ENCODE assay signal across 19 cellular contexts in the genomic region with DNA sequence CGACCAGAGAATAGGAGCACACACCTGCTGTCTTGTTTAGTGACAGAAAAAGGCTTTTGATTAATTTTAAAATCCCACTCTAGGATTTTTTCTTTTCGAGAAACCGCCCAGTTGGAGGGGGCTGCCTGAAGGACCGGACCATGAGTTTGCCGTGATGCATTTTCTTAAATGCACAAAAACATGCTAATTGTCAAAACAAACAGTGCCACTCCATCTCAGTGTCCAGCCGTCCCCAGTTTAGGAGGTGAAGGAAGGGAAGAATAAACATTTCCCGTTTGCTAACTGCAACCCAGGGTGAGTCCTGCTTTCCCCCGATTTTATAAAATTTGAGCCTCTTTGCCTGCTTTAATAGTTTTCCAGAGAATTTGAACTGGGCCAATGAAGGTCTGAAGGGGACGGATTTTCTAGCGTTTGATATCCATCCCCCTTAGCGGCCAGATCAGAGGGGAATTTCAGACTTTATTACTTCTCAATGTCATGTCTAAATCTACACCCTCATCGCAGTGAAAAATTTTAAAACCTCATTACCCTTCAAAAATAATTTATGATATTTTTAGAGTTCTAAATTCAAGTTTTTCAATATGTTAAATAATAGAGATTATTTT. TPM values are rescaled to one million over a fixed set of nuclear protein-coding genes. Genes with fewer than 3 reads are reported as not detected.
DNase-seq lines count a peak whose midpoint lies in the region; ATAC-seq and TF ChIP-seq lines count a peak whose summit lies in the region.
"Had no signal": no experiment of that assay in that cellular context is flagged by ENCODE, and none has a peak within 500 bp of the region (broad histone marks: within the 10 kb centered on the region; RNA-seq: fewer than 3 reads in every experiment).

No MANE protein-coding gene starts in this region.

- no peaks in the 10 kb centered on the region for H3K36me3 Mint-ChIP-seq in natural killer cell treated with Interleukin-12 subunit alpha and Interleukin-12 subunit beta and Interleukin-15 and Interleukin-18, amount 100 ng/mL, for 72 hours
- H3K36me3 Mint-ChIP-seq in natural killer cell (no peaks in the 10 kb centered on the region), neural progenitor cell (no peaks in the 10 kb centered on the region)

- H3K4me3 ChIP-seq in cardiac fibroblast (replicated peaks in 1 of 2; ENCODE audit: low read depth in 2 of 2, low read length in 2 of 2) (peak overlapping the region; percentile 21 to 87), neural progenitor cell (no peak overlapping the region)
- H3K4me3 ChIP-seq: left lung had no signal

- no peak overlapping the region for H2AFZ ChIP-seq in neural progenitor cell (replicated peaks)

- H3K9ac ChIP-seq in neural progenitor cell, result no peak overlapping the region

- H3K9me3 Mint-ChIP-seq in natural killer cell treated with Interleukin-12 subunit alpha and Interleukin-12 subunit beta and Interleukin-15 and Interleukin-18, amount 100 ng/mL, for 72 hours, result no peaks in the 10 kb centered on the region
- H3K9me3 Mint-ChIP-seq in natural killer cell (no peaks in the 10 kb centered on the region), neural progenitor cell (no peaks in the 10 kb centered on the region)
- H3K9me3 Mint-ChIP-seq: activated T-helper 1 cell treated with anti-CD3 and anti-CD28 coated beads, Interleukin-12 subunit alpha, Interleukin-12 subunit beta, Interleukin-2, Interleukin-4 antibody, amounts not matched to agents 30 ng/mL and 10 ng/mL and 1 ng/mL, durations not matched to agents 14 hours and 24 hours and 36 hours; T-helper 2 cell treated with Interferon-gamma antibody and Interleukin-4, amounts not matched to agents 5 μg/mL and 100 μg/mL, for 36 hours had no signal

- peaks cover 100% of the 10 kb centered on the region for H3K27me3 ChIP-seq in neural progenitor cell

- intact Hi-C loops in natural killer cell (cut with micrococcal nuclease), result no loop called here

- peak; percentile 16 for DNase-seq in natural killer cell treated with Interleukin-12 subunit alpha and Interleukin-12 subunit beta and Interleukin-15 and Interleukin-18, amount 100 ng/mL, for 72 hours (ENCODE audit: low spot score)
- DNase-seq in natural killer cell (no peak), cardiac fibroblast (ENCODE audit: low read depth in 2 of 2) (peak in 1 of 2 donors; percentile 17), left kidney (ENCODE audit: low read depth, low spot score) (peak; percentile 36), neural progenitor cell (ENCODE audit: low spot score) (no peak), NCI-H524 treated with DMSO at 0.1 percent for 48 hours (lab: John Stamatoyannopoulos, UW) (no peak), NCI-H1105 treated with DMSO at 0.1 percent for 48 hours (lab: John Stamatoyannopoulos, UW) (no peak)
- no peak for DNase-seq in activated CD8-positive, alpha-beta memory T cell treated with anti-CD3 and anti-CD28 coated beads, Interleukin-2, amount 50 U/mL, for 48 hours
- DNase-seq: activated CD4-positive, alpha-beta T cell treated with anti-CD3 and anti-CD28 coated beads, Interleukin-2, amount 50 U/mL, for 1 hour; DMS 273 treated with DMSO at 0.1 percent for 48 hours; effector memory CD4-positive, alpha-beta T cell; glutamatergic neuron; HCEC 1CT; left lung; NCI-H2029 treated with DMSO at 0.1 percent for 48 hours; NCI-H748 treated with DMSO at 0.1 percent for 48 hours had no signal

- no peaks in the 10 kb centered on the region for H3K36me3 ChIP-seq in neural progenitor cell
- H3K36me3 ChIP-seq: left lung had no signal

- peaks cover 21% of the 10 kb centered on the region for H3F3A ChIP-seq in neural progenitor cell (ENCODE audit: low read depth)

- H3K4me1 ChIP-seq in neural progenitor cell, result peaks cover 23% of the 10 kb centered on the region

- no peaks in the 10 kb centered on the region for H3K9me3 ChIP-seq in neural progenitor cell (ENCODE audit: low read depth)
- H3K9me3 ChIP-seq: left lung had no signal

- no peaks in the 10 kb centered on the region for H3K79me2 ChIP-seq in neural progenitor cell (ENCODE audit: low read depth)

- H3K4me2 ChIP-seq in neural progenitor cell, result no peak overlapping the region

- H3K27ac ChIP-seq in neural progenitor cell, result no peak overlapping the region
- H3K27ac ChIP-seq: left lung had no signal

- no peak overlapping the region for H3K27ac Mint-ChIP-seq in natural killer cell treated with Interleukin-12 subunit alpha and Interleukin-12 subunit beta and Interleukin-15 and Interleukin-18, amount 100 ng/mL, for 72 hours
- H3K27ac Mint-ChIP-seq in natural killer cell (no peak overlapping the region), neural progenitor cell (no peak overlapping the region)
- H3K27ac Mint-ChIP-seq: T-helper 2 cell treated with Interferon-gamma antibody and Interleukin-4, amounts not matched to agents 5 μg/mL and 100 μg/mL, for 36 hours had no signal

- ATAC-seq in natural killer cell treated with Interleukin-12 subunit alpha and Interleukin-12 subunit beta and Interleukin-15 and Interleukin-18, amount 100 ng/mL, for 72 hours, result no peak
- no peak for ATAC-seq in natural killer cell
- ATAC-seq: left lung had no signal

- peaks cover 30 to 48% of the 10 kb centered on the region in 2 donors for H3K27me3 Mint-ChIP-seq in natural killer cell treated with Interleukin-12 subunit alpha and Interleukin-12 subunit beta and Interleukin-15 and Interleukin-18, amount 100 ng/mL, for 72 hours
- peaks cover 37 to 43% of the 10 kb centered on the region in 2 donors for H3K27me3 Mint-ChIP-seq in natural killer cell (ENCODE audit: low read depth in 2 of 2)
- H3K27me3 Mint-ChIP-seq in neural progenitor cell (ENCODE audit: insufficient read depth, low read depth), result peaks cover 84% of the 10 kb centered on the region

- peaks cover 46% of the 10 kb centered on the region for H4K20me1 ChIP-seq in neural progenitor cell (ENCODE audit: low read depth)

- H3K4me1 Mint-ChIP-seq in natural killer cell treated with Interleukin-12 subunit alpha and Interleukin-12 subunit beta and Interleukin-15 and Interleukin-18, amount 100 ng/mL, for 72 hours (ENCODE audit: low read depth in 2 of 2), result no peaks in the 10 kb centered on the region
- H3K4me1 Mint-ChIP-seq in natural killer cell, result no peaks in the 10 kb centered on the region
- H3K4me1 Mint-ChIP-seq in neural progenitor cell, result peaks cover 11% of the 10 kb centered on the region

- no peak overlapping the region for H3K4me3 Mint-ChIP-seq in natural killer cell treated with Interleukin-12 subunit alpha and Interleukin-12 subunit beta and Interleukin-15 and Interleukin-18, amount 100 ng/mL, for 72 hours
- H3K4me3 Mint-ChIP-seq in natural killer cell, result no peak overlapping the region
- no peak overlapping the region for H3K4me3 Mint-ChIP-seq in neural progenitor cell
- H3K4me3 Mint-ChIP-seq: activated T-helper 1 cell treated with anti-CD3 and anti-CD28 coated beads, Interleukin-12 subunit alpha, Interleukin-12 subunit beta, Interleukin-2, Interleukin-4 antibody, amounts not matched to agents 30 ng/mL and 10 ng/mL and 1 ng/mL, durations not matched to agents 14 hours and 24 hours and 36 hours; T-helper 2 cell treated with Interferon-gamma antibody and Interleukin-4, amounts not matched to agents 5 μg/mL and 100 μg/mL, for 36 hours had no signal

- no peak for TF ChIP-seq CTCF in natural killer cell (IDR thresholded peaks at IDR 0.05)
- no peak for TF ChIP-seq CTCF in cardiac fibroblast (IDR thresholded peaks at IDR 0.05; ENCODE audit: low read depth, low read length)
- no peak for TF ChIP-seq CTCF in neural progenitor cell (IDR thresholded peaks at IDR 0.05)

RNA-seq across cellular contexts. Expression of a gene that starts 3.3 kb away (rescaled TPM):
- not detected for total RNA-seq in natural killer cell treated with Interleukin-12 subunit alpha and Interleukin-12 subunit beta and Interleukin-15 and Interleukin-18, amount 100 ng/mL, for 72 hours
- under 1 TPM in 1 of 3 donors, not detected in 2; 0.14 TPM for total RNA-seq in natural killer cell
- not detected in 2 replicates for total RNA-seq in neural progenitor cell (ENCODE audit: low replicate concordance)
- total RNA-seq: activated T-helper 1 cell treated with anti-CD3 and anti-CD28 coated beads, Interleukin-12 subunit alpha, Interleukin-12 subunit beta, Interleukin-2, Interleukin-4 antibody, amounts not matched to agents 30 ng/mL and 10 ng/mL and 1 ng/mL, durations not matched to agents 14 hours and 24 hours and 36 hours had no signal

RNA-seq across cellular contexts. Expression of a gene that starts 8.4 kb away (rescaled TPM):
- not detected for total RNA-seq in natural killer cell treated with Interleukin-12 subunit alpha and Interleukin-12 subunit beta and Interleukin-15 and Interleukin-18, amount 100 ng/mL, for 72 hours
- total RNA-seq in natural killer cell (under 1 TPM in 1 of 3 donors, not detected in 2; 0.10 TPM), neural progenitor cell (ENCODE audit: low replicate concordance) (0.07 and 0.31 TPM in 2 replicates)
- total RNA-seq: activated T-helper 1 cell treated with anti-CD3 and anti-CD28 coated beads, Interleukin-12 subunit alpha, Interleukin-12 subunit beta, Interleukin-2, Interleukin-4 antibody, amounts not matched to agents 30 ng/mL and 10 ng/mL and 1 ng/mL, durations not matched to agents 14 hours and 24 hours and 36 hours; subcutaneous adipose tissue had no signal

RNA-seq across cellular contexts. Expression of a gene that starts 14.9 kb away (rescaled TPM):
- total RNA-seq in natural killer cell treated with Interleukin-12 subunit alpha and Interleukin-12 subunit beta and Interleukin-15 and Interleukin-18, amount 100 ng/mL, for 72 hours, result 10 to 100 TPM; 24.3 to 32.8 TPM
- total RNA-seq in natural killer cell, result 10 to 100 TPM; 14.3 to 22.0 (median 16.9) TPM
- 17.4 and 34.6 TPM in 2 replicates for total RNA-seq in neural progenitor cell (ENCODE audit: low replicate concordance)

RNA-seq across cellular contexts. Expression of a gene that starts 59.6 kb away (rescaled TPM):
- not detected for total RNA-seq in natural killer cell treated with Interleukin-12 subunit alpha and Interleukin-12 subunit beta and Interleukin-15 and Interleukin-18, amount 100 ng/mL, for 72 hours
- total RNA-seq in natural killer cell (not detected), neural progenitor cell (ENCODE audit: low replicate concordance) (not detected in 2 replicates)
- total RNA-seq: activated T-helper 1 cell treated with anti-CD3 and anti-CD28 coated beads, Interleukin-12 subunit alpha, Interleukin-12 subunit beta, Interleukin-2, Interleukin-4 antibody, amounts not matched to agents 30 ng/mL and 10 ng/mL and 1 ng/mL, durations not matched to agents 14 hours and 24 hours and 36 hours had no signal

Comparison
In these comparisons a context has a peak if more than half of its experiments do, and no peak if none do; other contexts are left out.
1. DNase-seq: peak in natural killer cell treated with Interleukin-12 subunit alpha and Interleukin-12 subunit beta and Interleukin-15 and Interleukin-18, amount 100 ng/mL, for 72 hours (single experiment) and left kidney (single experiment); none in natural killer cell (single experiment), activated CD8-positive, alpha-beta memory T cell treated with anti-CD3 and anti-CD28 coated beads, Interleukin-2, amount 50 U/mL, for 48 hours (single experiment), neural progenitor cell (single experiment), NCI-H524 treated with DMSO at 0.1 percent for 48 hours (single experiment) and NCI-H1105 treated with DMSO at 0.1 percent for 48 hours (single experiment).